Comparison of ENCODE assay signal across 18 cellular contexts in genomic region chr1:89834078-89834704, GRCh38.
"Had no signal": no experiment of that assay in that cellular context is flagged by ENCODE, and none has a peak within 500 bp of the region (broad histone marks: within the 10 kb centered on the region; RNA-seq: fewer than 3 reads in every experiment).

No MANE protein-coding gene starts in this region.

- H3K27me3 ChIP-seq: gastrocnemius medialis, heart right ventricle, neutrophil, tibial artery, vagina had no signal

- H3K36me3 ChIP-seq: gastrocnemius medialis, heart right ventricle, neutrophil, tibial artery, vagina, WERI-Rb-1 had no signal

- H3K4me3 ChIP-seq: coronary artery, gastrocnemius medialis, heart right ventricle, mucosa of descending colon, tibial artery, vagina had no signal

- DNase-seq: activated CD4-positive, alpha-beta T cell treated with anti-CD3 and anti-CD28 coated beads for 36 hours; activated CD8-positive, alpha-beta memory T cell treated with anti-CD3 and anti-CD28 coated beads for 24 hours; activated naive CD4-positive, alpha-beta T cell; activated naive CD8-positive, alpha-beta T cell treated with anti-CD3 and anti-CD28 coated beads, Interleukin-2, amount 50 U/mL, for 24 hours; effector memory CD4-positive, alpha-beta T cell; gastrocnemius medialis; heart right ventricle; islet precursor cell; mucosa of descending colon; naive thymus-derived CD4-positive, alpha-beta T cell; stimulated activated CD4-positive, alpha-beta T cell treated with anti-CD3 and anti-CD28 coated beads, Interleukin-1b, Interleukin-23, amount 100 ng/mL, for 48 hours; T-helper 17 cell; tibial artery; WERI-Rb-1 had no signal

- ATAC-seq: activated CD4-positive, alpha-beta T cell treated with anti-CD3 and anti-CD28 coated beads for 36 hours; activated naive CD8-positive, alpha-beta T cell treated with anti-CD3 and anti-CD28 coated beads, Interleukin-2, amount 50 U/mL, for 24 hours; gastrocnemius medialis; mucosa of descending colon; naive thymus-derived CD4-positive, alpha-beta T cell; T-helper 17 cell had no signal

- H3K9me3 Mint-ChIP-seq: activated naive CD8-positive, alpha-beta T cell treated with anti-CD3 and anti-CD28 coated beads, Interleukin-2, amount 50 U/mL, for 24 hours; naive thymus-derived CD4-positive, alpha-beta T cell had no signal

- H3K4me1 ChIP-seq: parathyroid adenoma had no signal

- H3K9me3 ChIP-seq: gastrocnemius medialis, heart right ventricle, mucosa of descending colon, neutrophil, tibial artery, vagina had no signal

- H3K4me3 Mint-ChIP-seq: activated CD4-positive, alpha-beta T cell treated with anti-CD3 and anti-CD28 coated beads for 36 hours; activated naive CD8-positive, alpha-beta T cell treated with anti-CD3 and anti-CD28 coated beads, Interleukin-2, amount 50 U/mL, for 24 hours; naive thymus-derived CD4-positive, alpha-beta T cell; T-helper 17 cell had no signal

- H3K27ac Mint-ChIP-seq: activated CD4-positive, alpha-beta T cell treated with anti-CD3 and anti-CD28 coated beads for 36 hours; activated naive CD8-positive, alpha-beta T cell treated with anti-CD3 and anti-CD28 coated beads, Interleukin-2, amount 50 U/mL, for 24 hours; T-helper 17 cell had no signal

- H3K27me3 Mint-ChIP-seq: activated CD4-positive, alpha-beta T cell treated with anti-CD3 and anti-CD28 coated beads for 36 hours; activated naive CD8-positive, alpha-beta T cell treated with anti-CD3 and anti-CD28 coated beads, Interleukin-2, amount 50 U/mL, for 24 hours had no signal

- H3K27ac ChIP-seq: coronary artery, gastrocnemius medialis, heart right ventricle, neutrophil, parathyroid adenoma, tibial artery, vagina, WERI-Rb-1 had no signal
